ENCODE assay signal across 21 cellular contexts in the genomic region with DNA sequence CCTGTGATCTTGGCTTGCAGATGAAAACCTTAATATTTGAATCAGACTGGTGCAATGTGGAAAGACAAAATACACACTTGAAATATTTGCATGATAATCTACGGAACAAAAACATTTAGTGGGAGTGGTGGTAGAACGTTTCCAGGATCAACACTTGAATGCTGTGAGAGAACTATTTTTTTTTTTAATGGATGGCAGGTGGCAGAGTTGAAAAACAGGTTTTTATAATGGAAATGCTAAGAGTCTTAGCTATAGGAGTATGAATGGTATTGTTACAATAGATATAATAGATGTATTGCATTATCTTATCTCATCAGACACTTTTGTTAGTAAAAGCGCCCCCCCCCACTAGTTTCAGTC. TPM values are rescaled to one million over a fixed set of nuclear protein-coding genes. Genes with fewer than 3 reads are reported as not detected.
DNase-seq lines count a peak whose midpoint lies in the region; ATAC-seq and TF ChIP-seq lines count a peak whose summit lies in the region.
"Had no signal": no experiment of that assay in that cellular context is flagged by ENCODE, and none has a peak within 500 bp of the region (broad histone marks: within the 10 kb centered on the region; RNA-seq: fewer than 3 reads in every experiment).

No MANE protein-coding gene starts in this region.

- no peak for ATAC-seq in natural killer cell treated with Interleukin-12 subunit alpha and Interleukin-12 subunit beta and Interleukin-15 and Interleukin-18, amount 100 ng/mL, for 72 hours
- ATAC-seq in natural killer cell (no peak), WTC11 (no peak), HG02938 (IDR thresholded peaks at IDR 0.05; ENCODE audit: unreplicated experiment) (no peak), left cardiac atrium (no peak)
- ATAC-seq: right cardiac atrium; stimulated activated naive B cell treated with anti-CD40 and anti-IgM and Interleukin-4, amounts not matched to agents 10 μg/mL and 1 μg/mL and 100 μg/mL, for 72 hours had no signal

- CTCF ChIA-PET in WTC11 (lab: Charles Lee): no interaction called here

- H3K9me3 Mint-ChIP-seq in natural killer cell treated with Interleukin-12 subunit alpha and Interleukin-12 subunit beta and Interleukin-15 and Interleukin-18, amount 100 ng/mL, for 72 hours: no peaks in the 10 kb centered on the region
- H3K9me3 Mint-ChIP-seq in natural killer cell: no peaks in the 10 kb centered on the region
- no peaks in the 10 kb centered on the region for H3K9me3 Mint-ChIP-seq in WTC11
- H3K9me3 Mint-ChIP-seq: activated CD4-positive, alpha-beta T cell treated with anti-CD3 and anti-CD28 coated beads, Interleukin-2, amount 10 ng/mL, durations not matched to agents 7 days and 5 days; activated naive CD4-positive, alpha-beta T cell treated with anti-CD3 and anti-CD28 coated beads, Interleukin-2, amount 50 U/mL, for 24 hours had no signal

- H3K4me1 Mint-ChIP-seq in natural killer cell treated with Interleukin-12 subunit alpha and Interleukin-12 subunit beta and Interleukin-15 and Interleukin-18, amount 100 ng/mL, for 72 hours (ENCODE audit: low read depth in 2 of 2): peaks cover 7 to 32% of the 10 kb centered on the region in 2 donors
- H3K4me1 Mint-ChIP-seq in natural killer cell: peaks cover 13 to 17% of the 10 kb centered on the region in 2 donors
- H3K4me1 Mint-ChIP-seq in WTC11: peaks cover 35% of the 10 kb centered on the region

- intact Hi-C loops in natural killer cell (cut with micrococcal nuclease): no loop called here
- intact Hi-C loops in left cardiac atrium (cut with DNase I): no loop called here

- no peaks in the 10 kb centered on the region for H3K27me3 Mint-ChIP-seq in natural killer cell treated with Interleukin-12 subunit alpha and Interleukin-12 subunit beta and Interleukin-15 and Interleukin-18, amount 100 ng/mL, for 72 hours
- H3K27me3 Mint-ChIP-seq in natural killer cell (ENCODE audit: low read depth in 2 of 2): no peaks in the 10 kb centered on the region
- no peaks in the 10 kb centered on the region; the same call in 1 of the 2 replicates for H3K27me3 Mint-ChIP-seq in WTC11 (ENCODE audit: low read depth)
- H3K27me3 Mint-ChIP-seq: activated CD4-positive, alpha-beta T cell treated with anti-CD3 and anti-CD28 coated beads, Interleukin-2, amount 10 ng/mL, durations not matched to agents 7 days and 5 days; activated naive CD4-positive, alpha-beta T cell treated with anti-CD3 and anti-CD28 coated beads, Interleukin-2, amount 50 U/mL, for 24 hours; stimulated activated naive B cell treated with anti-CD40 and anti-IgM and Interleukin-4, amounts not matched to agents 10 μg/mL and 1 μg/mL and 100 μg/mL, for 72 hours had no signal

- peak overlapping the region; percentile 66 for H3K4me3 Mint-ChIP-seq in natural killer cell treated with Interleukin-12 subunit alpha and Interleukin-12 subunit beta and Interleukin-15 and Interleukin-18, amount 100 ng/mL, for 72 hours
- H3K4me3 Mint-ChIP-seq in natural killer cell: no peak overlapping the region
- H3K4me3 Mint-ChIP-seq in WTC11: peak overlapping the region; percentile 36
- H3K4me3 Mint-ChIP-seq: activated CD4-positive, alpha-beta T cell treated with anti-CD3 and anti-CD28 coated beads, Interleukin-2, amount 10 ng/mL, durations not matched to agents 7 days and 5 days; activated naive CD4-positive, alpha-beta T cell treated with anti-CD3 and anti-CD28 coated beads, Interleukin-2, amount 50 U/mL, for 24 hours; stimulated activated naive B cell treated with anti-CD40 and anti-IgM and Interleukin-4, amounts not matched to agents 10 μg/mL and 1 μg/mL and 100 μg/mL, for 72 hours had no signal

- POLR2A ChIA-PET in WTC11 (lab: Charles Lee): interaction anchor here (0.7 kb wide), 1 partner anchor 826 kb away, joined by 3 read pairs; no protein-coding TSS in a partner anchor

- DNase-seq in natural killer cell treated with Interleukin-12 subunit alpha and Interleukin-12 subunit beta and Interleukin-15 and Interleukin-18, amount 100 ng/mL, for 72 hours (ENCODE audit: low spot score): no peak
- DNase-seq in natural killer cell (no peak), NCI-H2029 treated with DMSO at 0.1 percent for 48 hours (lab: John Stamatoyannopoulos, UW) (peak; percentile 98), WTC11 (ENCODE audit: low spot score) (no peak), NCI-H82 treated with DMSO at 0.1 percent for 48 hours (lab: John Stamatoyannopoulos, UW; ENCODE audit: unreplicated experiment) (no peak), NCI-H82 (lab: John Stamatoyannopoulos, UW) (no peak), left cardiac atrium (no peak)
- DNase-seq: activated CD4-positive, alpha-beta T cell treated with anti-CD3 and anti-CD28 coated beads, Interleukin-2, amount 10 ng/mL, durations not matched to agents 7 days and 5 days; activated CD8-positive, alpha-beta memory T cell treated with anti-CD3 and anti-CD28 coated beads, Interleukin-2, amount 50 U/mL, for 48 hours; DMS 273 treated with DMSO at 0.1 percent for 48 hours; effector memory CD4-positive, alpha-beta T cell; GM23248; Karpas-422; NCI-H187 treated with DMSO at 0.1 percent for 48 hours; occipital lobe; right cardiac atrium; stimulated activated CD4-positive, alpha-beta T cell treated with anti-CD3 and anti-CD28 coated beads, Interleukin-15, amount 100 ng/mL, for 24 hours; stimulated activated naive B cell treated with anti-CD40 and anti-IgM and Interleukin-4, amounts not matched to agents 10 μg/mL and 1 μg/mL and 100 μg/mL, for 72 hours; tibial artery had no signal

- no peak for TF ChIP-seq CTCF in natural killer cell (IDR thresholded peaks at IDR 0.05)
- TF ChIP-seq CTCF in WTC11 (IDR thresholded peaks at IDR 0.05): no peak

- peaks cover 20% of the 10 kb centered on the region for H3K36me3 Mint-ChIP-seq in natural killer cell treated with Interleukin-12 subunit alpha and Interleukin-12 subunit beta and Interleukin-15 and Interleukin-18, amount 100 ng/mL, for 72 hours
- peaks cover 9% of the 10 kb centered on the region for H3K36me3 Mint-ChIP-seq in natural killer cell
- no peaks in the 10 kb centered on the region; the same call in 1 of the 2 replicates for H3K36me3 Mint-ChIP-seq in WTC11

- peak overlapping the region; percentile 25 to 62 for H3K27ac Mint-ChIP-seq in natural killer cell treated with Interleukin-12 subunit alpha and Interleukin-12 subunit beta and Interleukin-15 and Interleukin-18, amount 100 ng/mL, for 72 hours
- H3K27ac Mint-ChIP-seq in natural killer cell (no peak overlapping the region), WTC11 (peak overlapping the region; percentile 81; the same call in 1 of the 2 replicates)
- H3K27ac Mint-ChIP-seq: activated CD4-positive, alpha-beta T cell treated with anti-CD3 and anti-CD28 coated beads, Interleukin-2, amount 10 ng/mL, durations not matched to agents 7 days and 5 days; activated naive CD4-positive, alpha-beta T cell treated with anti-CD3 and anti-CD28 coated beads, Interleukin-2, amount 50 U/mL, for 24 hours; stimulated activated naive B cell treated with anti-CD40 and anti-IgM and Interleukin-4, amounts not matched to agents 10 μg/mL and 1 μg/mL and 100 μg/mL, for 72 hours had no signal

TF ChIP-seq in WTC11, 78 proteins besides CTCF, POLR2A, EP300 and RAD21:
- TF ChIP-seq, protein P1, sequence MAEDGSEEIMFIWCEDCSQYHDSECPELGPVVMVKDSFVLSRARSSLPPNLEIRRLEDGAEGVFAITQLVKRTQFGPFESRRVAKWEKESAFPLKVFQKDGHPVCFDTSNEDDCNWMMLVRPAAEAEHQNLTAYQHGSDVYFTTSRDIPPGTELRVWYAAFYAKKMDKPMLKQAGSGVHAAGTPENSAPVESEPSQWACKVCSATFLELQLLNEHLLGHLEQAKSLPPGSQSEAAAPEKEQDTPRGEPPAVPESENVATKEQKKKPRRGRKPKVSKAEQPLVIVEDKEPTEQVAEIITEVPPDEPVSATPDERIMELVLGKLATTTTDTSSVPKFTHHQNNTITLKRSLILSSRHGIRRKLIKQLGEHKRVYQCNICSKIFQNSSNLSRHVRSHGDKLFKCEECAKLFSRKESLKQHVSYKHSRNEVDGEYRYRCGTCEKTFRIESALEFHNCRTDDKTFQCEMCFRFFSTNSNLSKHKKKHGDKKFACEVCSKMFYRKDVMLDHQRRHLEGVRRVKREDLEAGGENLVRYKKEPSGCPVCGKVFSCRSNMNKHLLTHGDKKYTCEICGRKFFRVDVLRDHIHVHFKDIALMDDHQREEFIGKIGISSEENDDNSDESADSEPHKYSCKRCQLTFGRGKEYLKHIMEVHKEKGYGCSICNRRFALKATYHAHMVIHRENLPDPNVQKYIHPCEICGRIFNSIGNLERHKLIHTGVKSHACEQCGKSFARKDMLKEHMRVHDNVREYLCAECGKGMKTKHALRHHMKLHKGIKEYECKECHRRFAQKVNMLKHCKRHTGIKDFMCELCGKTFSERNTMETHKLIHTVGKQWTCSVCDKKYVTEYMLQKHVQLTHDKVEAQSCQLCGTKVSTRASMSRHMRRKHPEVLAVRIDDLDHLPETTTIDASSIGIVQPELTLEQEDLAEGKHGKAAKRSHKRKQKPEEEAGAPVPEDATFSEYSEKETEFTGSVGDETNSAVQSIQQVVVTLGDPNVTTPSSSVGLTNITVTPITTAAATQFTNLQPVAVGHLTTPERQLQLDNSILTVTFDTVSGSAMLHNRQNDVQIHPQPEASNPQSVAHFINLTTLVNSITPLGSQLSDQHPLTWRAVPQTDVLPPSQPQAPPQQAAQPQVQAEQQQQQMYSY (CRISPR knock-in tag; IDR thresholded peaks at IDR 0.05): no peak
- TF ChIP-seq, protein P2, sequence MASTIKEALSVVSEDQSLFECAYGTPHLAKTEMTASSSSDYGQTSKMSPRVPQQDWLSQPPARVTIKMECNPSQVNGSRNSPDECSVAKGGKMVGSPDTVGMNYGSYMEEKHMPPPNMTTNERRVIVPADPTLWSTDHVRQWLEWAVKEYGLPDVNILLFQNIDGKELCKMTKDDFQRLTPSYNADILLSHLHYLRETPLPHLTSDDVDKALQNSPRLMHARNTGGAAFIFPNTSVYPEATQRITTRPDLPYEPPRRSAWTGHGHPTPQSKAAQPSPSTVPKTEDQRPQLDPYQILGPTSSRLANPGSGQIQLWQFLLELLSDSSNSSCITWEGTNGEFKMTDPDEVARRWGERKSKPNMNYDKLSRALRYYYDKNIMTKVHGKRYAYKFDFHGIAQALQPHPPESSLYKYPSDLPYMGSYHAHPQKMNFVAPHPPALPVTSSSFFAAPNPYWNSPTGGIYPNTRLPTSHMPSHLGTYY (CRISPR knock-in tag; IDR thresholded peaks at IDR 0.05): no peak
- no peak for TF ChIP-seq FOXJ3 (CRISPR knock-in tag; IDR thresholded peaks at IDR 0.05; ENCODE audit: borderline replicate concordance)

RNA-seq across cellular contexts. Expression of a gene that starts 49.2 kb away (rescaled TPM):
- 10 to 100 TPM; 33.7 to 43.8 TPM for total RNA-seq in natural killer cell treated with Interleukin-12 subunit alpha and Interleukin-12 subunit beta and Interleukin-15 and Interleukin-18, amount 100 ng/mL, for 72 hours
- total RNA-seq in natural killer cell: 10 to 100 TPM; 26.0 to 32.8 (median 28.9) TPM
- 20.6 to 21.9 TPM (median 21.6 TPM) in 3 replicates for total RNA-seq in WTC11 (2021)
- total RNA-seq in left cardiac atrium: 10 to 100 TPM in 1 of 2 donors, 1 to 10 TPM in 1; 9.8 to 10.8 TPM

Comparison
In these comparisons a context has a peak if more than half of its experiments do, and no peak if none do; other contexts are left out.
1. H3K27ac Mint-ChIP-seq: peak in natural killer cell treated with Interleukin-12 subunit alpha and Interleukin-12 subunit beta and Interleukin-15 and Interleukin-18, amount 100 ng/mL, for 72 hours (2 of 2) and WTC11 (single experiment); none in natural killer cell (0 of 2).